Comparison of ENCODE assay signal across 8 cellular contexts in genomic region chr9:134895849-134896833, GRCh38. TPM values are rescaled to one million over a fixed set of nuclear protein-coding genes. Genes with fewer than 3 reads are reported as not detected.
DNase-seq lines count a peak whose midpoint lies in the region; ATAC-seq and TF ChIP-seq lines count a peak whose summit lies in the region.

No MANE protein-coding gene starts in this region.

- H3K9me3 Mint-ChIP-seq in effector memory CD8-positive, alpha-beta T cell: peaks cover 0 to 7% of the 10 kb centered on the region in 2 donors

- no peaks in the 10 kb centered on the region for H3K4me1 Mint-ChIP-seq in effector memory CD8-positive, alpha-beta T cell (ENCODE audit: low read depth in 2 of 2)

- peak overlapping the region; percentile 58 to 83 (median 71) for H3K27ac ChIP-seq in gastrocnemius medialis

- H3K27me3 ChIP-seq in gastrocnemius medialis: no peaks in the 10 kb centered on the region

- H3K27me3 Mint-ChIP-seq in effector memory CD8-positive, alpha-beta T cell: peaks cover 42 to 55% of the 10 kb centered on the region in 2 donors

- no peaks in the 10 kb centered on the region for H3K36me3 Mint-ChIP-seq in effector memory CD8-positive, alpha-beta T cell (ENCODE audit: insufficient read depth)

- DNase-seq in GM12865 (ENCODE audit: low read depth) (peak; percentile 16), RPMI8226 (peak; percentile 97), fibroblast of the aortic adventitia (ENCODE audit: low read depth) (peak; percentile 81), gastrocnemius medialis (peak; percentile 35 to 46)
- DNase-seq in stimulated activated CD4-positive, alpha-beta T cell treated with anti-CD3 and anti-CD28 coated beads, Interleukin-12 subunit alpha, Interleukin-12 subunit beta, amount 100 ng/mL, for 4 hours: no peak
- DNase-seq in effector memory CD8-positive, alpha-beta T cell: no peak
- DNase-seq in activated CD4-positive, alpha-beta T cell treated with anti-CD3 and anti-CD28 coated beads for 1 hour: no peak

- H3K36me3 ChIP-seq in gastrocnemius medialis: no peaks in the 10 kb centered on the region

- no peak for TF ChIP-seq POLR2A in gastrocnemius medialis (IDR thresholded peaks at IDR 0.05)

- in situ Hi-C loops in gastrocnemius medialis (cut with MboI; ENCODE audit: low sequenced_read_pairs in 4 of 4): no loop called here

- H3K27ac Mint-ChIP-seq in effector memory CD8-positive, alpha-beta T cell: no peak overlapping the region

- H3K4me3 ChIP-seq in GM12865 (ENCODE audit: low read depth, low read length): no peak overlapping the region
- no peak overlapping the region for H3K4me3 ChIP-seq in fibroblast of the aortic adventitia (ENCODE audit: low read depth, low read length)
- no peak overlapping the region for H3K4me3 ChIP-seq in gastrocnemius medialis

- H3K4me3 Mint-ChIP-seq in effector memory CD8-positive, alpha-beta T cell: no peak overlapping the region

- peaks cover 3 to 35% of the 10 kb centered on the region in 2 donors for H3K4me1 ChIP-seq in gastrocnemius medialis

- peak; percentile 77 to 84 for ATAC-seq in gastrocnemius medialis
- no peak for ATAC-seq in HG03039 (IDR thresholded peaks at IDR 0.05; ENCODE audit: unreplicated experiment)
- no peak for ATAC-seq in effector memory CD8-positive, alpha-beta T cell (replicated peaks)

- intact Hi-C loops in gastrocnemius medialis (cut with DNase I; ENCODE audit: low total_unique reads): loop anchor here (10.0 kb wide), 1 partner anchor 91 kb away; no protein-coding TSS in a partner anchor

- no peaks in the 10 kb centered on the region for H3K9me3 ChIP-seq in gastrocnemius medialis

- TF ChIP-seq CTCF in GM12865 (IDR thresholded peaks at IDR 0.05; ENCODE audit: insufficient read depth, low read depth, low read length, missing control alignments) (no peak), fibroblast of the aortic adventitia (IDR thresholded peaks at IDR 0.05; ENCODE audit: insufficient read depth, low read length) (no peak), gastrocnemius medialis (IDR thresholded peaks at IDR 0.05 in 4 of 5, conservative IDR thresholded peaks at IDR 0.05 in 1 of 5) (no peak)

RNA-seq across cellular contexts. Expression of gene FCN2, which starts 15.5 kb away (rescaled TPM):
- not detected in 2 replicates for total RNA-seq in fibroblast of the aortic adventitia (ENCODE audit: low replicate concordance)
- total RNA-seq in gastrocnemius medialis: not detected

RNA-seq across cellular contexts. Expression of gene FCN1, which starts 21.6 kb away (rescaled TPM):
- total RNA-seq in fibroblast of the aortic adventitia (ENCODE audit: low replicate concordance) (not detected in 2 replicates), gastrocnemius medialis (1 to 10 TPM in 2 of 4 donors, under 1 TPM in 2; 0.46 to 3.4 (median 1.6) TPM)

Comparison
In these comparisons a context has a peak if more than half of its experiments do, and no peak if none do; other contexts are left out.
1. DNase-seq: peak in GM12865 (single experiment), RPMI8226 (single experiment), fibroblast of the aortic adventitia (single experiment) and gastrocnemius medialis (2 of 2); none in stimulated activated CD4-positive, alpha-beta T cell treated with anti-CD3 and anti-CD28 coated beads, Interleukin-12 subunit alpha, Interleukin-12 subunit beta, amount 100 ng/mL, for 4 hours (single experiment), effector memory CD8-positive, alpha-beta T cell (0 of 3) and activated CD4-positive, alpha-beta T cell treated with anti-CD3 and anti-CD28 coated beads for 1 hour (single experiment).
2. ATAC-seq: peak in gastrocnemius medialis (2 of 2); none in HG03039 (single experiment) and effector memory CD8-positive, alpha-beta T cell (single experiment).